Comparison of ENCODE assay signal across 10 cellular contexts in genomic region chr17:82029990-82030469, GRCh38. TPM values are rescaled to one million over a fixed set of nuclear protein-coding genes. Genes with fewer than 3 reads are reported as not detected.
DNase-seq lines count a peak whose midpoint lies in the region; ATAC-seq and TF ChIP-seq lines count a peak whose summit lies in the region.
"Had no signal": no experiment of that assay in that cellular context is flagged by ENCODE, and none has a peak within 500 bp of the region (broad histone marks: within the 10 kb centered on the region; RNA-seq: fewer than 3 reads in every experiment).

No MANE protein-coding gene starts in this region.

- peaks cover 8% of the 10 kb centered on the region for H3K4me1 Mint-ChIP-seq in activated CD4-positive, alpha-beta T cell treated with anti-CD3 and anti-CD28 coated beads, Interleukin-2, amount 10 ng/mL, durations not matched to agents 24 days and 14 days
- peaks cover 20% of the 10 kb centered on the region for H3K4me1 Mint-ChIP-seq in stimulated activated effector memory CD8-positive, alpha-beta T cell treated with anti-CD3 and anti-CD28 coated beads, Interleukin-12 subunit alpha, Interleukin-12 subunit beta, amount 100 ng/mL, for 72 hours

- no peaks in the 10 kb centered on the region for H3K36me3 ChIP-seq in SK-N-MC (ENCODE audit: insufficient read depth, low read length)
- no peaks in the 10 kb centered on the region for H3K36me3 ChIP-seq in left ventricle myocardium inferior
- no peaks in the 10 kb centered on the region for H3K36me3 ChIP-seq in SJCRH30

- no peak overlapping the region for H3K9ac ChIP-seq in SK-N-MC (ENCODE audit: insufficient read length)

- no peak for TF ChIP-seq CTCF in left ventricle myocardium inferior (IDR thresholded peaks at IDR 0.05; ENCODE audit: borderline replicate concordance)

- DNase-seq in activated CD4-positive, alpha-beta T cell treated with anti-CD3 and anti-CD28 coated beads, Interleukin-2, amount 10 ng/mL, durations not matched to agents 24 days and 14 days = no peak
- DNase-seq in activated CD4-positive, alpha-beta T cell treated with anti-CD3 and anti-CD28 coated beads, Interleukin-2, amount 50 U/mL, for 1 hour = no peak
- DNase-seq in SK-N-MC (ENCODE audit: low read depth, low spot score) (no peak), left ventricle myocardium inferior (no peak), NCI-H2029 (lab: John Stamatoyannopoulos, UW) (no peak), NK-92 (lab: John Stamatoyannopoulos, UW; ENCODE audit: unreplicated experiment) (no peak), SJCRH30 (no peak)
- no peak for DNase-seq in stimulated activated effector memory CD8-positive, alpha-beta T cell treated with anti-CD3 and anti-CD28 coated beads, Interleukin-12 subunit alpha, Interleukin-12 subunit beta, amount 100 ng/mL, for 72 hours (ENCODE audit: low spot score in 2 of 2)

- no peaks in the 10 kb centered on the region for H3K9me3 Mint-ChIP-seq in activated CD4-positive, alpha-beta T cell treated with anti-CD3 and anti-CD28 coated beads, Interleukin-2, amount 10 ng/mL, durations not matched to agents 24 days and 14 days
- no peaks in the 10 kb centered on the region for H3K9me3 Mint-ChIP-seq in stimulated activated effector memory CD8-positive, alpha-beta T cell treated with anti-CD3 and anti-CD28 coated beads, Interleukin-12 subunit alpha, Interleukin-12 subunit beta, amount 100 ng/mL, for 72 hours
- H3K9me3 Mint-ChIP-seq: activated T-cell treated with anti-CD3 and anti-CD28 coated beads, Interleukin-2, amount 50 U/mL, for 24 hours; T-helper 1 cell treated with Interleukin-12 subunit alpha and Interleukin-12 subunit beta and Interleukin-4 antibody, amounts not matched to agents 30 μg/mL and 1 μg/mL, for 36 hours had no signal

- peak overlapping the region; percentile 90; the same call in 1 of the 2 replicates for H3K4me3 ChIP-seq in SK-N-MC
- H3K4me3 ChIP-seq in left ventricle myocardium inferior = peak overlapping the region; percentile 68
- no peak overlapping the region for H3K4me3 ChIP-seq in SJCRH30

- ATAC-seq in stimulated activated effector memory CD8-positive, alpha-beta T cell treated with anti-CD3 and anti-CD28 coated beads, Interleukin-12 subunit alpha, Interleukin-12 subunit beta, amount 100 ng/mL, for 72 hours = no peak

- intact Hi-C loops in activated CD4-positive, alpha-beta T cell treated with anti-CD3 and anti-CD28 coated beads, Interleukin-2, amount 10 ng/mL, durations not matched to agents 24 days and 14 days (cut with micrococcal nuclease) = loop anchor here (1.0 kb wide), 1 partner anchor 124 kb away; no protein-coding TSS in a partner anchor
- intact Hi-C loops in left ventricle myocardium inferior (cut with micrococcal nuclease) = loop anchor here (5.0 kb wide), 1 partner anchor 117 kb away; no protein-coding TSS in a partner anchor

- H3K4me1 ChIP-seq in left ventricle myocardium inferior (peaks cover 30% of the 10 kb centered on the region), SJCRH30 (no peaks in the 10 kb centered on the region; the same call in 1 of the 2 replicates)

- no peak overlapping the region for H3K27ac Mint-ChIP-seq in activated CD4-positive, alpha-beta T cell treated with anti-CD3 and anti-CD28 coated beads, Interleukin-2, amount 10 ng/mL, durations not matched to agents 24 days and 14 days
- no peak overlapping the region for H3K27ac Mint-ChIP-seq in stimulated activated effector memory CD8-positive, alpha-beta T cell treated with anti-CD3 and anti-CD28 coated beads, Interleukin-12 subunit alpha, Interleukin-12 subunit beta, amount 100 ng/mL, for 72 hours

- no peak overlapping the region for H3K27ac ChIP-seq in SK-N-MC
- H3K27ac ChIP-seq in left ventricle myocardium inferior (replicated peaks) = no peak overlapping the region
- no peak overlapping the region for H3K27ac ChIP-seq in SJCRH30

- no peaks in the 10 kb centered on the region for H3K9me3 ChIP-seq in SK-N-MC (ENCODE audit: low read depth, low read length)
- H3K9me3 ChIP-seq in left ventricle myocardium inferior (replicated peaks) = no peaks in the 10 kb centered on the region
- no peaks in the 10 kb centered on the region for H3K9me3 ChIP-seq in SJCRH30 (replicated peaks)

- H3K36me3 Mint-ChIP-seq in activated CD4-positive, alpha-beta T cell treated with anti-CD3 and anti-CD28 coated beads, Interleukin-2, amount 10 ng/mL, durations not matched to agents 24 days and 14 days (ENCODE audit: low read depth) = peaks cover 14% of the 10 kb centered on the region
- H3K36me3 Mint-ChIP-seq in stimulated activated effector memory CD8-positive, alpha-beta T cell treated with anti-CD3 and anti-CD28 coated beads, Interleukin-12 subunit alpha, Interleukin-12 subunit beta, amount 100 ng/mL, for 72 hours = peaks cover 21% of the 10 kb centered on the region

- H3K27me3 ChIP-seq in left ventricle myocardium inferior (ENCODE audit: low read depth) = peaks cover 9% of the 10 kb centered on the region
- H3K27me3 ChIP-seq in SJCRH30 = no peaks in the 10 kb centered on the region

- no peaks in the 10 kb centered on the region for H3K27me3 Mint-ChIP-seq in activated CD4-positive, alpha-beta T cell treated with anti-CD3 and anti-CD28 coated beads, Interleukin-2, amount 10 ng/mL, durations not matched to agents 24 days and 14 days
- H3K27me3 Mint-ChIP-seq: activated T-cell treated with anti-CD3 and anti-CD28 coated beads, Interleukin-2, amount 50 U/mL, for 24 hours had no signal

- peak overlapping the region; percentile 87 for H3K4me3 Mint-ChIP-seq in activated CD4-positive, alpha-beta T cell treated with anti-CD3 and anti-CD28 coated beads, Interleukin-2, amount 10 ng/mL, durations not matched to agents 24 days and 14 days
- H3K4me3 Mint-ChIP-seq in stimulated activated effector memory CD8-positive, alpha-beta T cell treated with anti-CD3 and anti-CD28 coated beads, Interleukin-12 subunit alpha, Interleukin-12 subunit beta, amount 100 ng/mL, for 72 hours = peak overlapping the region; percentile 78

RNA-seq across cellular contexts. Expression of gene RAC3, which starts 1.4 kb away (rescaled TPM):
- total RNA-seq in activated CD4-positive, alpha-beta T cell treated with anti-CD3 and anti-CD28 coated beads, Interleukin-2, amount 10 ng/mL, durations not matched to agents 24 days and 14 days = 11.5 and 12.1 TPM in 2 replicates
- total RNA-seq in left ventricle myocardium inferior = 0.82 TPM
- 17.9 and 20.8 TPM in 2 replicates for total RNA-seq in SJCRH30 (2014; rRNA removed; shearing (Covaris generic))

RNA-seq across cellular contexts. Expression of gene LRRC45, which starts 6.9 kb away (rescaled TPM):
- 39.0 and 40.6 TPM in 2 replicates for total RNA-seq in activated CD4-positive, alpha-beta T cell treated with anti-CD3 and anti-CD28 coated beads, Interleukin-2, amount 10 ng/mL, durations not matched to agents 24 days and 14 days
- 4.3 TPM for total RNA-seq in left ventricle myocardium inferior
- total RNA-seq in SJCRH30 (2014; rRNA removed; shearing (Covaris generic)) = 17.3 and 21.3 TPM in 2 replicates

RNA-seq across cellular contexts. Expression of gene CENPX, which starts 7.4 kb away (rescaled TPM):
- total RNA-seq in activated CD4-positive, alpha-beta T cell treated with anti-CD3 and anti-CD28 coated beads, Interleukin-2, amount 10 ng/mL, durations not matched to agents 24 days and 14 days = 116 and 123 TPM in 2 replicates
- 26.3 TPM for total RNA-seq in left ventricle myocardium inferior
- 116 and 136 TPM in 2 replicates for total RNA-seq in SJCRH30 (2014; rRNA removed; shearing (Covaris generic))

RNA-seq across cellular contexts. Expression of gene DCXR, which starts 7.5 kb away (rescaled TPM):
- 128 TPM in 2 replicates for total RNA-seq in activated CD4-positive, alpha-beta T cell treated with anti-CD3 and anti-CD28 coated beads, Interleukin-2, amount 10 ng/mL, durations not matched to agents 24 days and 14 days
- total RNA-seq in left ventricle myocardium inferior = 219 TPM
- 110 and 112 TPM in 2 replicates for total RNA-seq in SJCRH30 (2014; rRNA removed; shearing (Covaris generic))

RNA-seq across cellular contexts. Expression of gene RFNG, which starts 21.6 kb away (rescaled TPM):
- 21.4 and 30.8 TPM in 2 replicates for total RNA-seq in activated CD4-positive, alpha-beta T cell treated with anti-CD3 and anti-CD28 coated beads, Interleukin-2, amount 10 ng/mL, durations not matched to agents 24 days and 14 days
- 21.1 TPM for total RNA-seq in left ventricle myocardium inferior
- 21.8 and 26.5 TPM in 2 replicates for total RNA-seq in SJCRH30 (2014; rRNA removed; shearing (Covaris generic))
